In genomic region chr11:64694821-64695365, GRCh38 we compare ENCODE assay signal across 13 cellular contexts. TPM values are rescaled to one million over a fixed set of nuclear protein-coding genes. Genes with fewer than 3 reads are reported as not detected.
A peak's percentile ranks its signal among the peaks of the same experiment; 100 is the strongest.
DNase-seq lines count a peak whose midpoint lies in the region; ATAC-seq and TF ChIP-seq lines count a peak whose summit lies in the region.
"Had no signal": no experiment of that assay in that cellular context is flagged by ENCODE, and none has a peak within 500 bp of the region (broad histone marks: within the 10 kb centered on the region; RNA-seq: fewer than 3 reads in every experiment).

No MANE protein-coding gene starts in this region.

- no peak for ATAC-seq in GM21737 (IDR thresholded peaks at IDR 0.05; ENCODE audit: unreplicated experiment)
- no peak for ATAC-seq in GM21576 (IDR thresholded peaks at IDR 0.05; ENCODE audit: unreplicated experiment)
- ATAC-seq: left cardiac atrium had no signal

- POLR2A ChIA-PET in GM10248 (lab: Yijun Ruan, JAX): no interaction called here

- peak overlapping the region; percentile 31; the same call in 1 of the 2 replicates for H2AFZ ChIP-seq in Karpas-422 (ENCODE audit: low read length)
- H2AFZ ChIP-seq in OCI-LY3 (ENCODE audit: low read depth, low read length): peak overlapping the region; percentile 15; the same call in 1 of the 2 replicates

- H4K20me1 ChIP-seq in BLaER1 treated with 17β-estradiol and CSF1 and Interleukin-3, amounts not matched to agents 10 nM and 100 nM: no peaks in the 10 kb centered on the region
- H4K20me1 ChIP-seq in Karpas-422 (ENCODE audit: insufficient read depth, low read depth, low read length): no peaks in the 10 kb centered on the region; the same call in 1 of the 2 replicates
- H4K20me1 ChIP-seq in OCI-LY3 (ENCODE audit: insufficient read depth, low read length): no peaks in the 10 kb centered on the region

- no peaks in the 10 kb centered on the region for H3K79me2 ChIP-seq in Karpas-422 (ENCODE audit: low read length)
- H3K79me2 ChIP-seq in OCI-LY3 (ENCODE audit: low read length): no peaks in the 10 kb centered on the region

- no peaks in the 10 kb centered on the region for H3K9me3 ChIP-seq in BLaER1 treated with 17β-estradiol and CSF1 and Interleukin-3, amounts not matched to agents 10 nM and 100 nM (replicated peaks in 1 of 11)
- no peaks in the 10 kb centered on the region for H3K9me3 ChIP-seq in Karpas-422 (ENCODE audit: low read length)
- H3K9me3 ChIP-seq in OCI-LY3 (ENCODE audit: insufficient read depth, low read length): no peaks in the 10 kb centered on the region

- peak overlapping the region in 7 of 11 experiments; percentile 5 to 69 (median 59); a peak in 12 of 22 replicates for H3K9ac ChIP-seq in BLaER1 treated with 17β-estradiol and CSF1 and Interleukin-3, amounts not matched to agents 10 nM and 100 nM
- H3K9ac ChIP-seq in Karpas-422 (ENCODE audit: low read length): no peak overlapping the region
- no peak overlapping the region for H3K9ac ChIP-seq in OCI-LY3 (ENCODE audit: low read length)

- TF ChIP-seq CTCF in OCI-LY3 (IDR thresholded peaks at IDR 0.05; ENCODE audit: low read depth, low read length): no peak
- no peak for TF ChIP-seq CTCF in GM10248 (IDR thresholded peaks at IDR 0.05; ENCODE audit: control extremely low read depth, extremely low read depth, low read depth, missing control alignments)

- CTCF ChIA-PET in GM10248 (lab: Yijun Ruan, JAX): interaction anchor here (2.2 kb wide), 1 partner anchor 9 kb away, joined by 7 read pairs; no protein-coding TSS in a partner anchor

- no peaks in the 10 kb centered on the region for H3K27me3 ChIP-seq in BLaER1 treated with 17β-estradiol and CSF1 and Interleukin-3, amounts not matched to agents 10 nM and 100 nM
- no peaks in the 10 kb centered on the region for H3K27me3 ChIP-seq in Karpas-422 (ENCODE audit: low read length)
- peaks cover 5% of the 10 kb centered on the region; the same call in 1 of the 2 replicates for H3K27me3 ChIP-seq in OCI-LY3 (ENCODE audit: low read depth, low read length)

- no peaks in the 10 kb centered on the region for H3K9me2 ChIP-seq in Karpas-422 (replicated peaks; ENCODE audit: insufficient read depth, low read length)

- H3K4me3 ChIP-seq in BLaER1 treated with 17β-estradiol and CSF1 and Interleukin-3, amounts not matched to agents 10 nM and 100 nM: peak overlapping the region in 3 of 10 experiments; percentile 5 to 36 (median 19); a peak in 3 of 20 replicates
- H3K4me3 ChIP-seq in Karpas-422 (ENCODE audit: low read length) (no peak overlapping the region), OCI-LY3 (ENCODE audit: low read length) (no peak overlapping the region)

- peaks cover 42 to 73% (median 69%) of the 10 kb centered on the region in 10 experiments for H3K4me1 ChIP-seq in BLaER1 treated with 17β-estradiol and CSF1 and Interleukin-3, amounts not matched to agents 10 nM and 100 nM
- H3K4me1 ChIP-seq in Karpas-422 (ENCODE audit: low read length) (peaks cover 11% of the 10 kb centered on the region), OCI-LY3 (ENCODE audit: low read length) (peaks cover 19% of the 10 kb centered on the region)

- H3K4me2 ChIP-seq in BLaER1 treated with 17β-estradiol and CSF1 and Interleukin-3, amounts not matched to agents 10 nM and 100 nM: peak overlapping the region; percentile 48 to 95 (median 90)
- H3K4me2 ChIP-seq in Karpas-422 (ENCODE audit: low read depth, low read length, poor library complexity, severe bottlenecking) (peak overlapping the region; percentile 20), OCI-LY3 (ENCODE audit: low read length) (peak overlapping the region; percentile 41)

- H3K36me3 ChIP-seq in BLaER1 treated with 17β-estradiol and CSF1 and Interleukin-3, amounts not matched to agents 10 nM and 100 nM: no peaks in the 10 kb centered on the region
- H3K36me3 ChIP-seq in Karpas-422 (ENCODE audit: insufficient read depth, low read length) (no peaks in the 10 kb centered on the region), OCI-LY3 (replicated peaks; ENCODE audit: low read depth, low read length) (no peaks in the 10 kb centered on the region)

- peak overlapping the region in 9 of 11 experiments; percentile 38 to 76 (median 66); a peak in 18 of 22 replicates for H3K27ac ChIP-seq in BLaER1 treated with 17β-estradiol and CSF1 and Interleukin-3, amounts not matched to agents 10 nM and 100 nM
- no peak overlapping the region for H3K27ac ChIP-seq in Karpas-422 (ENCODE audit: low read length)
- H3K27ac ChIP-seq in OCI-LY3 (ENCODE audit: low read length): no peak overlapping the region

- DNase-seq in Karpas-422 (peak; percentile 77), left kidney (ENCODE audit: low read depth, low spot score) (peak; percentile 95), NCI-H1930 (lab: John Stamatoyannopoulos, UW) (no peak), GM10248 (ENCODE audit: extremely low spot score) (no peak)
- DNase-seq: CD8-positive, alpha-beta memory T cell; left cardiac atrium; MM.1S; stimulated activated CD4-positive, alpha-beta T cell treated with anti-CD3 and anti-CD28 coated beads, Interleukin-4, amount 100 ng/mL, for 1 hour had no signal

RNA-seq across cellular contexts. Expression of gene NRXN2, which starts 28.1 kb away (rescaled TPM):
- total RNA-seq in Karpas-422 (2014; rRNA removed; shearing (Covaris generic); ENCODE audit: low replicate concordance): 0.83 TPM in 1 of 2 replicates, not detected in the other
- total RNA-seq: endothelial cell of umbilical vein had no signal

RNA-seq across cellular contexts. Expression of gene RASGRP2, which starts 49.0 kb away (rescaled TPM):
- 4.0 and 5.3 TPM in 2 replicates for total RNA-seq in Karpas-422 (2014; rRNA removed; shearing (Covaris generic); ENCODE audit: low replicate concordance)

Comparison
In these comparisons a context has a peak if more than half of its experiments do, and no peak if none do; other contexts are left out.
1. H3K27ac ChIP-seq: peak in BLaER1 treated with 17β-estradiol and CSF1 and Interleukin-3, amounts not matched to agents 10 nM and 100 nM (9 of 11); none in Karpas-422 (single experiment) and OCI-LY3 (single experiment).
2. H3K4me2 ChIP-seq: peak in every context shown above with its lines; median percentile 90 in BLaER1 treated with 17β-estradiol and CSF1 and Interleukin-3, amounts not matched to agents 10 nM and 100 nM; 41 in OCI-LY3; 20 in Karpas-422.
3. H3K9ac ChIP-seq: peak in BLaER1 treated with 17β-estradiol and CSF1 and Interleukin-3, amounts not matched to agents 10 nM and 100 nM (7 of 11); none in Karpas-422 (single experiment) and OCI-LY3 (single experiment).
4. DNase-seq: peak in Karpas-422 (single experiment) and left kidney (single experiment); none in NCI-H1930 (0 of 2) and GM10248 (single experiment).